ENCODE assay signal across 27 cellular contexts in the genomic region with DNA sequence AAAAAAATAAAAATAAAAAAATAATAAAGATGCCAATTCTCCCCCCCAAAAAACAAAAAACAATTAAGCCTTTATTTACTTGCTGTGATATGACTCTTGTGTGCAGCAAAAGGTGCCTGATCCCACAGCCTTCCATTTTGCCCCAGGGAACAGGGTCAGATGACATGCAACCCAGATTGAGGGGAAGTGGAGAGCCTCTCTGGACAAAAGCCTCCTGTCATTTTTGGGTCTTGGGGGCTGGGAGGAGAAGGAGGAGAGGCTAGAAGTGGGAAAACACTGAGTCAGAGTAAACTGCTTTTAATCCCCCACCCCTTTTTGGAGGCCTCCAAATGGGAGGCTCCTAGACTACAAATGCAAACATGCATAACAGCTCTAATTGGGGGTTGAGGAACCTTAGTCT. TPM values are rescaled to one million over a fixed set of nuclear protein-coding genes. Genes with fewer than 3 reads are reported as not detected.
"Had no signal": no experiment of that assay in that cellular context is flagged by ENCODE, and none has a peak within 500 bp of the region (broad histone marks: within the 10 kb centered on the region; RNA-seq: fewer than 3 reads in every experiment).

No MANE protein-coding gene starts in this region.

- DNase-seq: hypothalamus; immature natural killer cell; left ventricle myocardium inferior; mesendoderm; naive B cell; natural killer cell; nephron progenitor cell; ovary; right lobe of liver; stimulated activated CD4-positive, alpha-beta T cell treated with anti-CD3 and anti-CD28 coated beads, Interleukin-1b, Interleukin-23, amount 100 ng/mL, for 48 hours; stimulated activated CD4-positive, alpha-beta T cell treated with anti-CD3 and anti-CD28 coated beads, Interleukin-2, amount 100 ng/mL, for 48 hours; stimulated activated CD4-positive, alpha-beta T cell treated with anti-CD3 and anti-CD28 coated beads, Interleukin-4, amount 100 ng/mL, for 4 hours; stimulated activated CD8-positive, alpha-beta memory T cell treated with anti-CD3 and anti-CD28 coated beads, Interleukin-4, amount 100 ng/mL, for 48 hours; stimulated activated naive CD4-positive, alpha-beta T cell treated with Interleukin-2 at 50 U/mL for 16 hours; stimulated activated naive CD8-positive, alpha-beta T cell treated with anti-CD3 and anti-CD28 coated beads, Interleukin-15, amount 100 ng/mL, for 72 hours; substantia nigra; testis; thyroid gland; transverse colon; upper lobe of left lung had no signal

- H3K27me3 ChIP-seq: ovary, right atrium auricular region, right lobe of liver, testis, thyroid gland, transverse colon, upper lobe of left lung, vagina had no signal

- H3K4me3 ChIP-seq: left ventricle myocardium inferior, lung, ovary, right atrium auricular region, right lobe of liver, smooth muscle cell, testis, thyroid gland, transverse colon, upper lobe of left lung, vagina had no signal

- ATAC-seq: natural killer cell; right lobe of liver; stimulated activated memory B cell treated with anti-CD40 and anti-IgM and Interleukin-4, amounts not matched to agents 10 μg/mL and 1 μg/mL and 100 μg/mL, for 72 hours; stimulated activated naive CD8-positive, alpha-beta T cell treated with anti-CD3 and anti-CD28 coated beads, Interleukin-15, amount 100 ng/mL, for 72 hours had no signal

- H3K9me3 ChIP-seq: left ventricle myocardium inferior, ovary, right atrium auricular region, right lobe of liver, testis, thyroid gland, transverse colon, upper lobe of left lung, vagina had no signal

- H3K36me3 ChIP-seq: left ventricle myocardium inferior, ovary, right atrium auricular region, right lobe of liver, thyroid gland, transverse colon, upper lobe of left lung, vagina had no signal

- H3K4me1 ChIP-seq: left ventricle myocardium inferior, right atrium auricular region, right lobe of liver, testis, thyroid gland, transverse colon, upper lobe of left lung, vagina had no signal

- H3K27ac ChIP-seq: left ventricle myocardium inferior, ovary, right atrium auricular region, right lobe of liver, testis, thyroid gland, transverse colon, upper lobe of left lung, vagina had no signal

RNA-seq across cellular contexts. Expression of a gene that starts 46.6 kb away (rescaled TPM):
- total RNA-seq: pulmonary artery endothelial cell, right lobe of liver, skeletal muscle tissue had no signal
- polyA plus RNA-seq: immature natural killer cell had no signal
